Comparison of ENCODE assay signal across 25 cellular contexts in the genomic region with DNA sequence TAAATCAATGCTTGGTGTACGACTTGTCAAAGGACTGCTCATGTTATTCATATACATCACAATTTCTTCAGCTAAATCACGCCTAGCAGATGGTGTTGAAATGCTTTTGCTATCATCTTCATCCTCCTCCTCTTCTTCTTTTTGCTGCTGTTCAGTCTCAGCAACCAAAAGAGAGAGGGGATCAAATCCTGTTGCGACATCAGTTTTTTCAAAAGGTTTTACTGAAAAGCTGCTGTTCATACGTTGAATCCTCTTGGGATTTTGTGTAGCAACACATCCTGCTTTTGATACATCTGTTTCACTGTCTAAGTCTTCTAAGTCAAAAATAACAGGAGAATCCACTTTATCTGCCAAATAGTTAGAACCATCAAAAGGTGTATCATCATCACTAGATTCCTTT.
"Had no signal": no experiment of that assay in that cellular context is flagged by ENCODE, and none has a peak within 500 bp of the region (broad histone marks: within the 10 kb centered on the region; RNA-seq: fewer than 3 reads in every experiment).

No MANE protein-coding gene starts in this region.

- H3K36me3 ChIP-seq: prostate gland had no signal

- H3K4me1 ChIP-seq: gastrocnemius medialis, left lung, prostate gland, thyroid gland, upper lobe of right lung had no signal

- ATAC-seq: activated T-cell treated with anti-CD3 and anti-CD28 coated beads, Interleukin-2, amount 50 U/mL, for 4 hours; gastrocnemius medialis; left lung; natural killer cell; stimulated activated naive CD8-positive, alpha-beta T cell treated with anti-CD3 and anti-CD28 coated beads, Interleukin-15, Interleukin-2, amounts not matched to agents 100 U/mL and 50 U/mL, for 24 hours; upper lobe of right lung had no signal

- H3K27me3 ChIP-seq: gastrocnemius medialis, left lung, thyroid gland, upper lobe of right lung had no signal

- H3K27ac ChIP-seq: gastrocnemius medialis, left lung, prostate gland, thyroid gland, upper lobe of right lung had no signal

- H3K4me3 ChIP-seq: gastrocnemius medialis, left lung, lung, prostate gland, thyroid gland, upper lobe of right lung had no signal

- FAIRE-seq: bronchial epithelial cell had no signal

- DNase-seq: activated B cell treated with CpG ODN at 0.5 μM for 24 hours; activated CD4-positive, alpha-beta T cell treated with anti-CD3 and anti-CD28 coated beads for 36 hours; activated CD4-positive, alpha-beta T cell treated with anti-CD3 and anti-CD28 coated beads, Interleukin-2, amount 50 U/mL, for 48 hours; activated CD8-positive, alpha-beta memory T cell treated with anti-CD3 and anti-CD28 coated beads, Interleukin-2, amount 50 U/mL, for 48 hours; activated naive CD4-positive, alpha-beta T cell treated with Interleukin-2 at 50 U/mL for 16 hours; activated naive CD8-positive, alpha-beta T cell treated with anti-CD3 and anti-CD28 coated beads for 36 hours; activated T-cell treated with anti-CD3 and anti-CD28 coated beads, Interleukin-2, amount 50 U/mL, for 4 hours; cerebellar nuclear complex; cortex of kidney; endodermal cell; gastrocnemius medialis; hippocampal formation; kidney glomerular epithelial cell; left lung; natural killer cell; stimulated activated CD4-positive, alpha-beta T cell treated with anti-CD3 and anti-CD28 coated beads, Interleukin-12 subunit alpha, Interleukin-12 subunit beta, amount 100 ng/mL, for 4 hours; stimulated activated CD4-positive, alpha-beta T cell treated with anti-CD3 and anti-CD28 coated beads, Interleukin-4, amount 100 ng/mL, for 4 hours; stimulated activated naive CD8-positive, alpha-beta T cell treated with anti-CD3 and anti-CD28 coated beads, Interleukin-15, Interleukin-2, amounts not matched to agents 100 U/mL and 50 U/mL, for 24 hours; T-helper 1 cell; T-helper 9 cell; thyroid gland; upper lobe of right lung had no signal

- H3K9me3 ChIP-seq: gastrocnemius medialis, left lung, prostate gland, thyroid gland, upper lobe of right lung had no signal
